9 cellular contexts compared by ENCODE assay signal in the genomic region with DNA sequence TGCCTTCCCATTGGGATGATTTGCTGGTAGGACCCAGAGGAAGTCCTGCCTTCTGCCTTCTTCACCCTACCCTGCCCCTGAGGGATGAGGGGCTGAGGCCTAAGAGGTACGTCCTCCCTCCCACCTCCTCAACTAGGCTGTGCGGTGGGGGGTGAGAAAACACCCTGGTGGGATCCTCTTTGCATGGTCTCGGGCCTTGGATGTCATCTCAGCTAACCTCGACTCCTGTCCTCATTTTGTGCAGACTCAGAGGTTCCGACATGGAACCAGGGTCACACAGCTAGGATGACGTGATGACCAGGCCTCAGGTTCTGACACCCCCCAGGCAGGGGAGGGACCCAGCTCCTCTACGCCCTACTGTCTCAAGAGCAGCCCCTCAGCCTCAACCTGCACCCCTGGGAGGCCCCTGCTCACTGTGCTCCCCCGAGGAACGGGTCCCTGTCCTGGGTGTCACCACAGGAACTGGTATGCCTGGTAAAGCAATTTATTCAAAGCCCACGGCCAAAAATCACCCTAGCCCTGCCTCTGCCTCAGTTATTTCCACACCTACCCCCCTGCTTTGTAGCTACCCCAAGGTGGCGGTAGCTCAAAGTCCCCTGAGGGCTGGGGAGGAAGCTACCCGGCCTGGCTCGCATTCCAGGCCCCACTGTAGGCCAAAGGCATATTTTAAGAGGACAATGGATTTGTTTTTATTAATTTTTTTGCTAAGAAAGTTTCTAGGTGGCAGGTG. TPM values are rescaled to one million over a fixed set of nuclear protein-coding genes. Genes with fewer than 3 reads are reported as not detected.
DNase-seq lines count a peak whose midpoint lies in the region; ATAC-seq and TF ChIP-seq lines count a peak whose summit lies in the region.
"Had no signal": no experiment of that assay in that cellular context is flagged by ENCODE, and none has a peak within 500 bp of the region (broad histone marks: within the 10 kb centered on the region; RNA-seq: fewer than 3 reads in every experiment).

No MANE protein-coding gene starts in this region.

- H3K4me3 ChIP-seq in HCT116 (replicated peaks in 1 of 2; ENCODE audit: low read depth in 1 of 2, low read length in 2 of 2): no peak overlapping the region

- peaks cover 14 to 24% of the 10 kb centered on the region in 2 donors for H3K4me1 Mint-ChIP-seq in immature natural killer cell
- peaks cover 10 to 29% of the 10 kb centered on the region in 2 donors for H3K4me1 Mint-ChIP-seq in stimulated activated naive B cell treated with anti-CD40 and anti-IgM and Interleukin-4, amounts not matched to agents 10 μg/mL and 1 μg/mL and 100 μg/mL, for 72 hours

- H2AFZ ChIP-seq in HCT116 (ENCODE audit: low read depth, low read length, poor library complexity, severe bottlenecking): no peak overlapping the region

- no peaks in the 10 kb centered on the region for H3K9me3 ChIP-seq in HCT116 (ENCODE audit: control insufficient read depth in 1 of 2, insufficient read depth in 1 of 2, low read depth in 1 of 2, low read length in 2 of 2)

- peak overlapping the region; percentile 68 to 81 for H3K27ac Mint-ChIP-seq in activated naive CD4-positive, alpha-beta T cell treated with anti-CD3 and anti-CD28 coated beads, Interleukin-2, amount 50 U/mL, for 72 hours
- peak overlapping the region; percentile 62 to 95 (median 92) for H3K27ac Mint-ChIP-seq in immature natural killer cell
- H3K27ac Mint-ChIP-seq in stimulated activated naive B cell treated with anti-CD40 and anti-IgM and Interleukin-4, amounts not matched to agents 10 μg/mL and 1 μg/mL and 100 μg/mL, for 72 hours: peak overlapping the region; percentile 49
- H3K27ac Mint-ChIP-seq: HFFc6 had no signal

- no peaks in the 10 kb centered on the region for H3K36me3 Mint-ChIP-seq in activated naive CD4-positive, alpha-beta T cell treated with anti-CD3 and anti-CD28 coated beads, Interleukin-2, amount 50 U/mL, for 72 hours
- peaks cover 0 to 3% (median 0%) of the 10 kb centered on the region in 3 donors for H3K36me3 Mint-ChIP-seq in immature natural killer cell
- H3K36me3 Mint-ChIP-seq in stimulated activated naive B cell treated with anti-CD40 and anti-IgM and Interleukin-4, amounts not matched to agents 10 μg/mL and 1 μg/mL and 100 μg/mL, for 72 hours: peaks cover 22 to 30% of the 10 kb centered on the region in 2 donors

- H3K9me3 Mint-ChIP-seq in activated naive CD4-positive, alpha-beta T cell treated with anti-CD3 and anti-CD28 coated beads, Interleukin-2, amount 50 U/mL, for 72 hours: no peaks in the 10 kb centered on the region
- no peaks in the 10 kb centered on the region for H3K9me3 Mint-ChIP-seq in immature natural killer cell
- H3K9me3 Mint-ChIP-seq in stimulated activated naive B cell treated with anti-CD40 and anti-IgM and Interleukin-4, amounts not matched to agents 10 μg/mL and 1 μg/mL and 100 μg/mL, for 72 hours: no peaks in the 10 kb centered on the region
- H3K9me3 Mint-ChIP-seq: HFFc6 had no signal

- H3K27me3 Mint-ChIP-seq in immature natural killer cell (ENCODE audit: low read depth in 3 of 3): peaks cover 0 to 19% (median 0%) of the 10 kb centered on the region in 3 donors
- no peaks in the 10 kb centered on the region for H3K27me3 Mint-ChIP-seq in stimulated activated naive B cell treated with anti-CD40 and anti-IgM and Interleukin-4, amounts not matched to agents 10 μg/mL and 1 μg/mL and 100 μg/mL, for 72 hours

- H3K27me3 ChIP-seq in HCT116 (ENCODE audit: insufficient read depth, low read length): no peaks in the 10 kb centered on the region

- BruUV-seq in HCT116 (replicated peaks; lab: Mats Ljungman, UMichigan): no TSS peak

- RAD21 ChIA-PET in HCT116 (lab: Charles Lee; ENCODE audit: low non-redundant PET in 1 of 2, low total read pairs in 2 of 2, uncharacterized antibody in 2 of 2, unreplicated experiment in 2 of 2): interaction anchor here in 1 of 2 experiments (0.5 to 0.9 kb wide), 2 partner anchors 42 to 61 kb away, joined by 3 to 4 read pairs; a partner anchor contains a TSS

- H3K4me2 ChIP-seq in HCT116 (ENCODE audit: low read length): no peak overlapping the region

- ATAC-seq in HCT116 (0 out of 2 replicates have a peak, but pooled peaks have one; percentile 9), HG02763 (IDR thresholded peaks at IDR 0.05; ENCODE audit: unreplicated experiment) (no peak)
- no peak for ATAC-seq in activated naive CD4-positive, alpha-beta T cell treated with anti-CD3 and anti-CD28 coated beads, Interleukin-2, amount 50 U/mL, for 72 hours
- no peak for ATAC-seq in stimulated activated naive B cell treated with anti-CD40 and anti-IgM and Interleukin-4, amounts not matched to agents 10 μg/mL and 1 μg/mL and 100 μg/mL, for 72 hours (replicated peaks)

- CTCF ChIA-PET in HCT116 (lab: Charles Lee): interaction anchor here (0.7 to 1.9 kb wide), 13 partner anchors 9 to 112 kb away, joined by 3 to 15 read pairs (median 6); a partner anchor contains a TSS

- no peaks in the 10 kb centered on the region for H3K79me2 ChIP-seq in HCT116 (ENCODE audit: insufficient read depth, low read length)

- no peak for TF ChIP-seq CTCF in HCT116 (IDR thresholded peaks at IDR 0.05 in 2 of 3, conservative IDR thresholded peaks at IDR 0.05 in 1 of 3; ENCODE audit: borderline replicate concordance in 1 of 3, insufficient read depth in 1 of 3, low read depth in 2 of 3, low read length in 2 of 3)

- no peak overlapping the region for H3K9ac ChIP-seq in HCT116 (ENCODE audit: low read length)

- peaks cover 4 to 18% of the 10 kb centered on the region in 2 experiments; a peak in 3 of 4 replicates for H3K36me3 ChIP-seq in HCT116 (ENCODE audit: control insufficient read depth in 1 of 2, insufficient read depth in 2 of 2, low read length in 2 of 2)

- H3K4me3 Mint-ChIP-seq in immature natural killer cell: peak overlapping the region in 3 of 5 donors; percentile 12 to 49 (median 33)
- no peak overlapping the region for H3K4me3 Mint-ChIP-seq in stimulated activated naive B cell treated with anti-CD40 and anti-IgM and Interleukin-4, amounts not matched to agents 10 μg/mL and 1 μg/mL and 100 μg/mL, for 72 hours
- H3K4me3 Mint-ChIP-seq: HFFc6 had no signal

- DNase-seq in HCT116 (ENCODE audit: low read depth, low spot score) (no peak), immature natural killer cell (peak in 1 of 3 donors; percentile 26), DMS79 (lab: John Stamatoyannopoulos, UW) (no peak), NCI-H524 (lab: John Stamatoyannopoulos, UW) (no peak)
- DNase-seq in activated naive CD4-positive, alpha-beta T cell treated with anti-CD3 and anti-CD28 coated beads, Interleukin-2, amount 50 U/mL, for 72 hours (ENCODE audit: low spot score in 2 of 2): no peak
- DNase-seq in stimulated activated naive B cell treated with anti-CD40 and anti-IgM and Interleukin-4, amounts not matched to agents 10 μg/mL and 1 μg/mL and 100 μg/mL, for 72 hours: no peak
- DNase-seq: HFFc6, SIG-M5 had no signal

- no peak for TF ChIP-seq RAD21 in HCT116 (IDR thresholded peaks at IDR 0.05; ENCODE audit: low read depth)

- H4K20me1 ChIP-seq in HCT116 (ENCODE audit: insufficient read depth): no peaks in the 10 kb centered on the region

- POLR2A ChIA-PET in HCT116 (lab: Charles Lee): interaction anchor here (0.8 to 4.2 kb wide), 5 partner anchors 12 to 52 kb away, joined by 3 to 32 read pairs (median 3); a partner anchor contains a TSS

- H3K9me2 ChIP-seq in HCT116 (ENCODE audit: insufficient read depth): no peaks in the 10 kb centered on the region

- intact Hi-C loops in HCT116 (cut with micrococcal nuclease): no loop called here

- no peak for TF ChIP-seq POLR2A in HCT116 (IDR thresholded peaks at IDR 0.05; ENCODE audit: borderline replicate concordance, extremely low read depth, insufficient read depth, insufficient read length)

- H3K4me1 ChIP-seq in HCT116 (ENCODE audit: control insufficient read depth in 1 of 2, insufficient read depth in 2 of 2, low read length in 2 of 2): peaks cover under 1 to 3% of the 10 kb centered on the region in 2 experiments; a peak in 2 of 4 replicates

- peak overlapping the region; percentile 27; the same call in 1 of the 2 replicates for H3K27ac ChIP-seq in HCT116 (ENCODE audit: low read depth, low read length)

TF ChIP-seq in HCT116, 20 proteins besides CTCF, POLR2A, EP300 and RAD21:
- TF ChIP-seq POLR2AphosphoS5 (IDR thresholded peaks at IDR 0.05; ENCODE audit: low read depth, low read length) (peak; percentile 17; the same call in 1 of the 2 replicates), FOSL1 (IDR thresholded peaks at IDR 0.05; ENCODE audit: low read depth) (no peak), EGR1 (IDR thresholded peaks at IDR 0.05; ENCODE audit: low read depth) (no peak), TCF7L2 (IDR thresholded peaks at IDR 0.05; ENCODE audit: borderline replicate concordance, extremely low read depth, insufficient read depth, insufficient read length) (no peak), EZH2phosphoT487 (IDR thresholded peaks at IDR 0.05; ENCODE audit: borderline replicate concordance) (no peak)
- TF ChIP-seq, protein P1, sequence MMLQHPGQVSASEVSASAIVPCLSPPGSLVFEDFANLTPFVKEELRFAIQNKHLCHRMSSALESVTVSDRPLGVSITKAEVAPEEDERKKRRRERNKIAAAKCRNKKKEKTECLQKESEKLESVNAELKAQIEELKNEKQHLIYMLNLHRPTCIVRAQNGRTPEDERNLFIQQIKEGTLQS (IDR thresholded peaks at IDR 0.05): no peak

RNA-seq across cellular contexts. Expression of a gene that starts 17.5 kb away (rescaled TPM):
- total RNA-seq in HCT116 (2021; ENCODE audit: unreplicated experiment): 20.2 TPM
- 20.3 and 22.7 TPM in 2 replicates for polyA plus RNA-seq in HCT116 (2012)
- 100 to 1,000 TPM; 128 to 143 TPM for total RNA-seq in activated naive CD4-positive, alpha-beta T cell treated with anti-CD3 and anti-CD28 coated beads, Interleukin-2, amount 50 U/mL, for 72 hours
- 100 to 1,000 TPM in 1 of 3 donors, 10 to 100 TPM in 2; 53.1 to 124 (median 57.5) TPM for polyA plus RNA-seq in immature natural killer cell

RNA-seq across cellular contexts. Expression of a gene that starts 28.4 kb away (rescaled TPM):
- 132 TPM for total RNA-seq in HCT116 (2021; ENCODE audit: unreplicated experiment)
- 184 and 186 TPM in 2 replicates for polyA plus RNA-seq in HCT116 (2012)
- total RNA-seq in activated naive CD4-positive, alpha-beta T cell treated with anti-CD3 and anti-CD28 coated beads, Interleukin-2, amount 50 U/mL, for 72 hours: 100 to 1,000 TPM in 1 of 2 donors, 10 to 100 TPM in 1; 78.2 to 144 TPM
- polyA plus RNA-seq in immature natural killer cell: 10 to 100 TPM; 51.2 to 85.8 (median 69.1) TPM

RNA-seq across cellular contexts. Expression of a gene that starts 42.1 kb away (rescaled TPM):
- 40.6 TPM for total RNA-seq in HCT116 (2021; ENCODE audit: unreplicated experiment)
- 25.7 and 28.3 TPM in 2 replicates for polyA plus RNA-seq in HCT116 (2012)
- total RNA-seq in activated naive CD4-positive, alpha-beta T cell treated with anti-CD3 and anti-CD28 coated beads, Interleukin-2, amount 50 U/mL, for 72 hours: 10 to 100 TPM; 15.3 to 29.3 TPM
- polyA plus RNA-seq in immature natural killer cell: 10 to 100 TPM; 26.0 to 48.4 (median 34.4) TPM

RNA-seq across cellular contexts. Expression of a gene that starts 51.7 kb away (rescaled TPM):
- 86.7 TPM for total RNA-seq in HCT116 (2021; ENCODE audit: unreplicated experiment)
- polyA plus RNA-seq in HCT116 (2012): 49.9 and 67.2 TPM in 2 replicates
- 10 to 100 TPM; 11.5 to 26.2 TPM for total RNA-seq in activated naive CD4-positive, alpha-beta T cell treated with anti-CD3 and anti-CD28 coated beads, Interleukin-2, amount 50 U/mL, for 72 hours
- 1 to 10 TPM; 3.2 to 4.0 (median 3.9) TPM for polyA plus RNA-seq in immature natural killer cell

Comparison
In these comparisons a context has a peak if more than half of its experiments do, and no peak if none do; other contexts are left out.
1. H3K4me3 Mint-ChIP-seq: peak in immature natural killer cell (3 of 5); none in stimulated activated naive B cell treated with anti-CD40 and anti-IgM and Interleukin-4, amounts not matched to agents 10 μg/mL and 1 μg/mL and 100 μg/mL, for 72 hours (0 of 2).
2. Peak in every context shown above with its lines, with median percentiles within 50 percentile points of each other: H3K27ac Mint-ChIP-seq.